12 cellular contexts compared by ENCODE assay signal in genomic region chrX:134537179-134537945, GRCh38.
DNase-seq lines count a peak whose midpoint lies in the region; ATAC-seq and TF ChIP-seq lines count a peak whose summit lies in the region.
"Had no signal": no experiment of that assay in that cellular context is flagged by ENCODE, and none has a peak within 500 bp of the region (broad histone marks: within the 10 kb centered on the region; RNA-seq: fewer than 3 reads in every experiment).

No MANE protein-coding gene starts in this region.

- TF ChIP-seq CTCF in IMR-90 (conservative IDR thresholded peaks at IDR 0.05; ENCODE audit: low read depth, low read length), result no peak
- TF ChIP-seq CTCF in choroid plexus epithelial cell (conservative IDR thresholded peaks at IDR 0.05; ENCODE audit: low read depth, low read length), result no peak

- peak; percentile 69 for ATAC-seq in IMR-90 (ENCODE audit: low read depth)
- ATAC-seq in HG03457 (IDR thresholded peaks at IDR 0.05; ENCODE audit: unreplicated experiment), result no peak
- ATAC-seq: effector memory CD8-positive, alpha-beta T cell had no signal

- TF ChIP-seq RAD21 in IMR-90 (IDR thresholded peaks at IDR 0.05; ENCODE audit: low read length), result no peak

- H3K4me2 ChIP-seq in IMR-90 (ENCODE audit: low read depth, low read length), result 0 out of 2 replicates have a peak overlapping the region, but pooled peaks have one; percentile 24

- peak overlapping the region; percentile 44 for H4K91ac ChIP-seq in IMR-90 (ENCODE audit: insufficient read depth, low read depth, low read length)

- dilution Hi-C loops in IMR-90 (cut with HindIII; ENCODE audit: low sequenced_read_pairs, unreplicated experiment), result no loop called here

- no peaks in the 10 kb centered on the region for H4K20me1 ChIP-seq in IMR-90 (ENCODE audit: insufficient read depth, low read length)

- H3K79me1 ChIP-seq in IMR-90 (ENCODE audit: low read depth in 1 of 2, low read length in 2 of 2), result no peaks in the 10 kb centered on the region

- no CpG with 5 or more reads among the region's 5 CpGs for WGBS in IMR-90 (ENCODE audit: extremely low coverage in 2 of 2, insufficient read length in 1 of 2), 2 experiments
- 0 to 17% methylated on average over 1 of the region's 5 CpGs for WGBS in mesodermal cell (ENCODE audit: insufficient coverage in 2 of 2), 2 experiments

- peak overlapping the region; percentile 85 for H2BK20ac ChIP-seq in IMR-90 (ENCODE audit: low read depth, low read length)

- peak overlapping the region; percentile 35; the same call in 1 of the 2 replicates for H3K18ac ChIP-seq in IMR-90 (ENCODE audit: low read depth, low read length)

- H3K56ac ChIP-seq in IMR-90 (ENCODE audit: extremely low read depth, insufficient read depth, low read length), result peak overlapping the region; percentile 32

- in situ Hi-C loops in IMR-90 (cut with MboI; ENCODE audit: low sequenced_read_pairs), result no loop called here

- H3K4me3 ChIP-seq in IMR-90 (ENCODE audit: insufficient read depth, low read depth, low read length) (no peak overlapping the region), choroid plexus epithelial cell (ENCODE audit: low read depth, low read length) (no peak overlapping the region), mesodermal cell (ENCODE audit: extremely low read depth, insufficient read depth, low read length, poor library complexity, severe bottlenecking) (no peak overlapping the region)

- H2AFZ ChIP-seq in IMR-90 (replicated peaks; ENCODE audit: low read length, poor library complexity), result peak overlapping the region; percentile 40

- peak overlapping the region; percentile 38 for H3K14ac ChIP-seq in IMR-90 (replicated peaks; ENCODE audit: low read depth, low read length)

- H3K36me3 ChIP-seq in IMR-90 (ENCODE audit: control insufficient read depth, insufficient read depth, low read length) (no peaks in the 10 kb centered on the region), mesodermal cell (ENCODE audit: control insufficient read depth, insufficient read depth, low read length) (no peaks in the 10 kb centered on the region)

- H3K23ac ChIP-seq in IMR-90 (ENCODE audit: low read depth, low read length), result peak overlapping the region; percentile 45; the same call in 1 of the 2 replicates

- TF ChIP-seq POLR2A in IMR-90 (IDR thresholded peaks at IDR 0.05; ENCODE audit: low read depth, low read length), result no peak

- H2AK9ac ChIP-seq in IMR-90 (replicated peaks; ENCODE audit: low read depth, low read length, poor library complexity), result no peak overlapping the region

- H3K27ac ChIP-seq in IMR-90 (ENCODE audit: insufficient read depth, low read length) (peak overlapping the region; percentile 86), mesodermal cell (ENCODE audit: low read depth, low read length, severe bottlenecking) (peak overlapping the region; percentile 98)

- H3K4me1 ChIP-seq in IMR-90 (ENCODE audit: control insufficient read depth, insufficient read depth, low read length), result peaks cover 14% of the 10 kb centered on the region
- H3K4me1 ChIP-seq in mesodermal cell (ENCODE audit: control insufficient read depth, insufficient read depth, low read length, poor library complexity, severe bottlenecking), result peaks cover 5% of the 10 kb centered on the region

- CTCF ChIA-PET in IMR-90 (lab: Yijun Ruan, JAX), result no interaction called here

- DNase-seq in AG08396 (ENCODE audit: low spot score) (peak; percentile 69), IMR-90 (peak; percentile 72), choroid plexus epithelial cell (ENCODE audit: low read depth) (peak; percentile 80), NCI-H2081 treated with DMSO at 0.1 percent for 48 hours (lab: John Stamatoyannopoulos, UW) (no peak), KG1 (lab: John Stamatoyannopoulos, UW) (no peak)
- no peak for DNase-seq in stimulated activated CD4-positive, alpha-beta T cell treated with anti-CD3 and anti-CD28 coated beads, Interleukin-2, amount 100 ng/mL, for 48 hours
- DNase-seq: activated CD4-positive, alpha-beta T cell treated with anti-CD3 and anti-CD28 coated beads, Interleukin-2, amount 10 ng/mL, durations not matched to agents 7 days and 5 days; activated naive CD4-positive, alpha-beta T cell treated with anti-CD3 and anti-CD28 coated beads, Interleukin-2, amount 10 ng/mL, durations not matched to agents 7 days and 5 days; effector memory CD8-positive, alpha-beta T cell; NCI-H1417 treated with DMSO at 0.1 percent for 48 hours had no signal

- peak overlapping the region; percentile 64 for H4K5ac ChIP-seq in IMR-90 (ENCODE audit: low read depth, low read length)

- no peaks in the 10 kb centered on the region for H3K27me3 ChIP-seq in IMR-90 (ENCODE audit: control insufficient read depth, insufficient read depth, low read length)

- intact Hi-C loops in IMR-90 (cut with micrococcal nuclease), result no loop called here

- peak overlapping the region; percentile 84 for H3K4ac ChIP-seq in IMR-90 (ENCODE audit: low read depth, low read length)

- BruUV-seq in IMR-90 (replicated peaks; lab: Mats Ljungman, UMichigan), result no TSS peak

- peak overlapping the region; percentile 87 for H2BK5ac ChIP-seq in IMR-90 (ENCODE audit: low read depth, low read length, poor library complexity, severe bottlenecking)

- peak overlapping the region; percentile 81; the same call in 2 of the 3 replicates for H2BK15ac ChIP-seq in IMR-90 (ENCODE audit: low read depth, low read length)

- H3K9me3 ChIP-seq in IMR-90 (ENCODE audit: control insufficient read depth, insufficient read depth, low read length), result no peaks in the 10 kb centered on the region
- H3K9me3 ChIP-seq in mesodermal cell (ENCODE audit: control insufficient read depth, low read length), result no peaks in the 10 kb centered on the region

- peak overlapping the region; percentile 72 for H2AK5ac ChIP-seq in IMR-90 (ENCODE audit: low read depth, low read length)

- peaks cover 8% of the 10 kb centered on the region for H3K9me1 ChIP-seq in IMR-90 (ENCODE audit: insufficient read depth, low read length)

- no peak overlapping the region for H3K9ac ChIP-seq in IMR-90 (ENCODE audit: low read depth, low read length)

- peak overlapping the region; percentile 21 to 63; a peak in 3 of 4 replicates for H4K8ac ChIP-seq in IMR-90 (ENCODE audit: low read depth in 2 of 2, low read length in 2 of 2)

- H2BK120ac ChIP-seq in IMR-90 (ENCODE audit: low read depth, low read length), result peak overlapping the region; percentile 91

- POLR2A ChIA-PET in IMR-90 (lab: Charles Lee; ENCODE audit: unreplicated experiment), result no interaction called here

TF ChIP-seq in IMR-90, 13 proteins besides CTCF, POLR2A, EP300 and RAD21:
- no peak for TF ChIP-seq RCOR1 (IDR thresholded peaks at IDR 0.05; ENCODE audit: insufficient replicate concordance, low read length)
- no peak for TF ChIP-seq ELK1 (IDR thresholded peaks at IDR 0.05; ENCODE audit: borderline replicate concordance, low read depth, low read length)
- no peak for TF ChIP-seq SMC3 (IDR thresholded peaks at IDR 0.05; ENCODE audit: low read depth, low read length)
- TF ChIP-seq CEBPB (IDR thresholded peaks at IDR 0.05; ENCODE audit: low read depth, low read length), result 0 out of 2 replicates have a peak, but pooled peaks have one; percentile 29
- no peak for TF ChIP-seq BHLHE40 (IDR thresholded peaks at IDR 0.05; ENCODE audit: low read depth, low read length)

Comparison
In these comparisons a context has a peak if more than half of its experiments do, and no peak if none do; other contexts are left out.
1. DNase-seq: peak in AG08396 (single experiment), IMR-90 (single experiment) and choroid plexus epithelial cell (single experiment); none in NCI-H2081 treated with DMSO at 0.1 percent for 48 hours (single experiment), stimulated activated CD4-positive, alpha-beta T cell treated with anti-CD3 and anti-CD28 coated beads, Interleukin-2, amount 100 ng/mL, for 48 hours (0 of 2) and KG1 (single experiment).